23 cellular contexts compared by ENCODE assay signal in the genomic region with DNA sequence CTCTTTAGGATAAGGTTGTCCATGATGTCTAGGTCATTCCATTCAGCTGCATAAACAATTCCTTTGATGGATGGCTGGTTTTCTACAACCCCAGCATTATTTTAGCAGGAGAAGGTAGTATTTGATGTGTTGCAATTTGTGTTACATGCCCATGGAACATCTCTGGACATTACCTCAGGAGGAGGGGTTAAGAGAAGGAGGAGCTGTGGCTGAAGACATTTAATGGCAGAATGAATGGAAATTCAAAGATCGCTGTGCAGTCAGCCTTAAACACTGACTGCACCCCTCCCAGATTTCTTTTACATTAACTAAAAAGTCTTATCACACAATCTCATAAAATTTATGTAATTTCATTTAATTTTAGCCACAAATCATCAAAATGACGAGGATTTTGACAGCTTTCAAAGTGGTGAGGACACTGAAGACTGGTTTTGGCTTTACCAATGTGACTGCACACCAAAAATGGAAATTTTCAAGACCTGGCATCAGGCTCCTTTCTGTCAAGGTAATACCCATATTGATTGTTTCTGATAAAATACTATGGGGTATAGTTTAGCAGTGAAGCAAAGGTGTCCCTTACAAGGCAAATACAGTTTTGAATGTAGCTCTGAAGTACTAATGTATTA. TPM values are rescaled to one million over a fixed set of nuclear protein-coding genes. Genes with fewer than 3 reads are reported as not detected.
DNase-seq lines count a peak whose midpoint lies in the region; ATAC-seq and TF ChIP-seq lines count a peak whose summit lies in the region.
"Had no signal": no experiment of that assay in that cellular context is flagged by ENCODE, and none has a peak within 500 bp of the region (broad histone marks: within the 10 kb centered on the region; RNA-seq: fewer than 3 reads in every experiment).

A gene (plus strand): TSS at position 245 of the 626 bp plus-strand sequence. CDS start 135 bp downstream, at position 380.

- no TSS peak for BruUV-seq in PC-9 (replicated peaks; lab: Mats Ljungman, UMichigan)

- H3K9me3 ChIP-seq in PC-9 (ENCODE audit: insufficient read depth, low read depth) (no peaks in the 10 kb centered on the region), fibroblast of lung (ENCODE audit: control insufficient read depth, insufficient read depth, low read depth, low read length) (no peaks in the 10 kb centered on the region), osteoblast (ENCODE audit: low read depth, low read length) (no peaks in the 10 kb centered on the region), esophagus squamous epithelium (no peaks in the 10 kb centered on the region)
- H3K9me3 ChIP-seq: uterus had no signal

- H3K4me3 ChIP-seq in PC-9 (no peak within 1 kb of the TSS), fibroblast of lung (replicated peaks in 1 of 4; ENCODE audit: control extremely low read depth in 1 of 4, insufficient read depth in 1 of 4, low read depth in 3 of 4, low read length in 4 of 4) (no peak within 1 kb of the TSS), osteoblast (ENCODE audit: insufficient read depth, low read length) (no peak within 1 kb of the TSS), esophagus squamous epithelium (no peak within 1 kb of the TSS)
- H3K4me3 ChIP-seq: uterus had no signal

- TF ChIP-seq POLR2A in esophagus squamous epithelium (IDR thresholded peaks at IDR 0.05) = no peak

- intact Hi-C loops in PC-9 (cut with micrococcal nuclease; ENCODE audit: unreplicated experiment) (no loop called here), esophagus squamous epithelium (cut with DNase I) (no loop called here)

- ATAC-seq in HG03432 (IDR thresholded peaks at IDR 0.05; ENCODE audit: unreplicated experiment) (no peak), GM19467 (IDR thresholded peaks at IDR 0.05; ENCODE audit: unreplicated experiment) (no peak)
- ATAC-seq: activated CD8-positive, alpha-beta T cell treated with anti-CD3 and anti-CD28 coated beads for 36 hours; SK-N-SH treated with all-trans-retinoic acid at 6 μM for 48 hours had no signal

- no peak for DNase-seq in G401 (ENCODE audit: low spot score)
- DNase-seq in PC-9 = no peak
- DNase-seq in fibroblast of lung (ENCODE audit: low read depth in 2 of 2) = no peak
- no peak for DNase-seq in osteoblast (ENCODE audit: insufficient read length, low spot score, missing footprints)
- DNase-seq in esophagus squamous epithelium (lab: John Stamatoyannopoulos, UW) = no peak
- no peak for DNase-seq in NOMO-1 (lab: John Stamatoyannopoulos, UW; ENCODE audit: unreplicated experiment in 2 of 2)
- DNase-seq: activated CD4-positive, CD25-positive, alpha-beta regulatory T cell; activated CD8-positive, alpha-beta T cell treated with anti-CD3 and anti-CD28 coated beads for 36 hours; activated T-cell treated with anti-CD3 and anti-CD28 coated beads, Interleukin-2, amount 50 U/mL, for 48 hours; CD8-positive, alpha-beta memory T cell; DMS79 treated with DMSO at 0.1 percent for 48 hours; foreskin melanocyte; kidney glomerular epithelial cell; NCI-H1436 treated with DMSO at 0.1 percent for 48 hours; NCI-H2171; NCI-H526 treated with DMSO at 0.1 percent for 48 hours; nephron progenitor cell; substantia nigra; T-helper 9 cell; uterus had no signal

- H3K27ac ChIP-seq in PC-9 = no peak within 1 kb of the TSS
- no peak within 1 kb of the TSS for H3K27ac ChIP-seq in fibroblast of lung (ENCODE audit: insufficient read depth, low read length)
- no peak within 1 kb of the TSS for H3K27ac ChIP-seq in osteoblast (ENCODE audit: low read depth, low read length)
- no peak within 1 kb of the TSS for H3K27ac ChIP-seq in esophagus squamous epithelium
- H3K27ac ChIP-seq: uterus had no signal

- H3K79me2 ChIP-seq in PC-9 (ENCODE audit: low read depth) (no peaks in the 10 kb centered on the region), fibroblast of lung (ENCODE audit: control insufficient read depth, insufficient read depth, low read length) (no peaks in the 10 kb centered on the region), osteoblast (ENCODE audit: insufficient read depth, low read length) (no peaks in the 10 kb centered on the region)

- CTCF ChIA-PET in PC-9 (lab: Charles Lee) = no interaction called here

- H2AFZ ChIP-seq in PC-9 = no peak within 1 kb of the TSS
- no peak within 1 kb of the TSS for H2AFZ ChIP-seq in fibroblast of lung (ENCODE audit: low read length)
- H2AFZ ChIP-seq in osteoblast (ENCODE audit: low read length) = no peak within 1 kb of the TSS

- H3K4me1 ChIP-seq in PC-9 (replicated peaks; ENCODE audit: insufficient read depth) = no peaks in the 10 kb centered on the region
- H3K4me1 ChIP-seq in fibroblast of lung (ENCODE audit: control insufficient read depth, extremely low read depth, insufficient read depth, low read length) = peaks cover 3% of the 10 kb centered on the region
- H3K4me1 ChIP-seq in osteoblast (ENCODE audit: insufficient read depth, low read length) = no peaks in the 10 kb centered on the region
- H3K4me1 ChIP-seq in esophagus squamous epithelium = no peaks in the 10 kb centered on the region
- H3K4me1 ChIP-seq: uterus had no signal

- POLR2A ChIA-PET in PC-9 (lab: Charles Lee; ENCODE audit: unreplicated experiment) = no interaction called here

- in situ Hi-C loops in G401 (cut with HindIII; ENCODE audit: low sequenced_read_pairs) = no loop called here

- no peaks in the 10 kb centered on the region for H3F3A ChIP-seq in PC-9 (ENCODE audit: insufficient read depth, low read depth)

- H3K4me2 ChIP-seq in PC-9 = no peak within 1 kb of the TSS
- no peak within 1 kb of the TSS for H3K4me2 ChIP-seq in fibroblast of lung (ENCODE audit: extremely low read depth, insufficient read depth, low read length)
- H3K4me2 ChIP-seq in osteoblast (ENCODE audit: insufficient read depth, low read length) = no peak within 1 kb of the TSS

- H3K36me3 ChIP-seq in PC-9 (ENCODE audit: low read depth) = no peaks in the 10 kb centered on the region
- H3K36me3 ChIP-seq in fibroblast of lung (ENCODE audit: control insufficient read depth, insufficient read depth, low read length) = no peaks in the 10 kb centered on the region
- no peaks in the 10 kb centered on the region for H3K36me3 ChIP-seq in osteoblast (ENCODE audit: insufficient read depth, low read length)
- H3K36me3 ChIP-seq in esophagus squamous epithelium = no peaks in the 10 kb centered on the region
- H3K36me3 ChIP-seq: uterus had no signal

- WGBS in esophagus squamous epithelium, 2 donors = 71 to 82% methylated on average over 2 of the region's 2 CpGs

- H3K9ac ChIP-seq in fibroblast of lung (ENCODE audit: insufficient read depth, low read length) = no peak within 1 kb of the TSS

- no peak for TF ChIP-seq CTCF in PC-9 (conservative IDR thresholded peaks at IDR 0.05)
- no peak for TF ChIP-seq CTCF in fibroblast of lung (conservative IDR thresholded peaks at IDR 0.05 in 1 of 2, IDR thresholded peaks at IDR 0.05 in 1 of 2; ENCODE audit: low read depth in 1 of 2, low read length in 2 of 2)
- no peak for TF ChIP-seq CTCF in osteoblast (IDR thresholded peaks at IDR 0.05; ENCODE audit: extremely low read depth, low read depth, low read length)
- no peak for TF ChIP-seq CTCF in esophagus squamous epithelium (IDR thresholded peaks at IDR 0.05)

- no peaks in the 10 kb centered on the region for H3K9me2 ChIP-seq in PC-9 (ENCODE audit: insufficient read depth)

- H4K20me1 ChIP-seq in PC-9 (ENCODE audit: insufficient read depth) (no peaks in the 10 kb centered on the region), fibroblast of lung (ENCODE audit: control insufficient read depth, extremely low read depth, insufficient read depth, low read length) (no peaks in the 10 kb centered on the region), osteoblast (ENCODE audit: insufficient read depth, low read length) (no peaks in the 10 kb centered on the region)

- H3K27me3 ChIP-seq in PC-9 (ENCODE audit: insufficient read depth, low read depth) = no peaks in the 10 kb centered on the region
- no peaks in the 10 kb centered on the region for H3K27me3 ChIP-seq in fibroblast of lung (ENCODE audit: control insufficient read depth, insufficient read depth, low read length)
- H3K27me3 ChIP-seq in osteoblast (ENCODE audit: insufficient read depth, low read length) = no peaks in the 10 kb centered on the region
- no peaks in the 10 kb centered on the region for H3K27me3 ChIP-seq in esophagus squamous epithelium
- H3K27me3 ChIP-seq: uterus had no signal

RNA-seq across cellular contexts. Expression of the gene that starts here (rescaled TPM):
- total RNA-seq in G401 (2014; rRNA removed; shearing (Covaris generic)) = 12.8 and 17.1 TPM in 2 replicates
- 20.3 and 27.5 TPM in 2 replicates for total RNA-seq in PC-9 (2021)
- 25.7 and 27.4 TPM in 2 replicates for total RNA-seq in fibroblast of lung
- 10.8 and 25.7 TPM in 2 replicates for polyA plus RNA-seq in fibroblast of lung
- polyA plus RNA-seq in fibroblast of lung (2012) = 4.5 and 14.7 TPM in 2 replicates
- polyA minus RNA-seq in fibroblast of lung (ENCODE audit: low replicate concordance) = 16.3 and 30.7 TPM in 2 replicates
- total RNA-seq in osteoblast = 21.7 and 24.2 TPM in 2 replicates
- total RNA-seq in esophagus squamous epithelium = 1 to 10 TPM; 2.2 to 8.9 (median 4.3) TPM
- polyA plus RNA-seq: CD8-positive, alpha-beta memory T cell had no signal
